12 cellular contexts compared by ENCODE assay signal in genomic region chr1:100387644-100388350, GRCh38. TPM values are rescaled to one million over a fixed set of nuclear protein-coding genes. Genes with fewer than 3 reads are reported as not detected.
DNase-seq lines count a peak whose midpoint lies in the region; ATAC-seq, FAIRE-seq and TF ChIP-seq lines count a peak whose summit lies in the region.
"Had no signal": no experiment of that assay in that cellular context is flagged by ENCODE, and none has a peak within 500 bp of the region (broad histone marks: within the 10 kb centered on the region; RNA-seq: fewer than 3 reads in every experiment).

No MANE protein-coding gene starts in this region.

- CTCF ChIA-PET in A549 (lab: Yijun Ruan, JAX) = no interaction called here

- H2BK120ac ChIP-seq in mesenchymal stem cell (ENCODE audit: low read depth, low read length) = no peak overlapping the region

- H2AFZ ChIP-seq in mesenchymal stem cell (ENCODE audit: low read depth, low read length) = no peak overlapping the region

- peaks cover 0 to 4% of the 10 kb centered on the region in 2 experiments for H3K36me3 ChIP-seq in mesenchymal stem cell (ENCODE audit: control insufficient read depth in 1 of 2, insufficient read depth in 2 of 2, low read depth in 1 of 2, low read length in 2 of 2)
- no peaks in the 10 kb centered on the region for H3K36me3 ChIP-seq in Peyer's patch

- TF ChIP-seq POLR2A in A549 (IDR thresholded peaks at IDR 0.05; ENCODE audit: low read length) (no peak), Peyer's patch (IDR thresholded peaks at IDR 0.05) (no peak)

- FAIRE-seq in A549 (lab: Jason Lieb, UNC) (no peak), GM18507 (lab: Jason Lieb, UNC) (peak; percentile 33)

- H3K27me3 ChIP-seq in mesenchymal stem cell (ENCODE audit: control insufficient read depth in 1 of 2, insufficient read depth in 1 of 2, low read length in 2 of 2) = no peaks in the 10 kb centered on the region
- no peaks in the 10 kb centered on the region for H3K27me3 ChIP-seq in dorsolateral prefrontal cortex
- no peaks in the 10 kb centered on the region for H3K27me3 ChIP-seq in Peyer's patch

- H3K23ac ChIP-seq in mesenchymal stem cell (ENCODE audit: low read length in 2 of 2) = no peak overlapping the region

- H3K18ac ChIP-seq in mesenchymal stem cell (ENCODE audit: low read depth in 1 of 2, low read length in 2 of 2) = no peak overlapping the region

- H2AK5ac ChIP-seq in mesenchymal stem cell (ENCODE audit: low read length, severe bottlenecking) = no peak overlapping the region

- peak overlapping the region; percentile 67 for H3K4me3 Mint-ChIP-seq in activated naive CD8-positive, alpha-beta T cell treated with anti-CD3 and anti-CD28 coated beads for 36 hours

- H3K79me1 ChIP-seq in mesenchymal stem cell (replicated peaks; ENCODE audit: low read length, poor library complexity, severe bottlenecking) = peaks cover 5% of the 10 kb centered on the region

- H3K4me1 Mint-ChIP-seq in activated naive CD8-positive, alpha-beta T cell treated with anti-CD3 and anti-CD28 coated beads for 36 hours = peaks cover 71% of the 10 kb centered on the region

- ATAC-seq in A549 = no peak

- H3K4me1 ChIP-seq in A549 (0 out of 3 replicates have a peak, but pooled peaks cover 6% of the 10 kb centered on the region), mesenchymal stem cell (ENCODE audit: control insufficient read depth, insufficient read depth, low read depth, low read length) (peaks cover 2% of the 10 kb centered on the region), Peyer's patch (peaks cover 0 to 6% (median 3%) of the 10 kb centered on the region in 4 donors)

- no peaks in the 10 kb centered on the region for H3K9me3 Mint-ChIP-seq in activated naive CD8-positive, alpha-beta T cell treated with anti-CD3 and anti-CD28 coated beads for 36 hours

- no peak for TF ChIP-seq EP300 in A549 (IDR thresholded peaks at IDR 0.05)

- peak overlapping the region; percentile 89 for H3K27ac Mint-ChIP-seq in activated naive CD8-positive, alpha-beta T cell treated with anti-CD3 and anti-CD28 coated beads for 36 hours

- H2BK5ac ChIP-seq in mesenchymal stem cell (ENCODE audit: low read depth, low read length, poor library complexity, severe bottlenecking) = no peak overlapping the region

- TF ChIP-seq RAD21 in A549 (conservative IDR thresholded peaks at IDR 0.05 in 1 of 2, IDR thresholded peaks at IDR 0.05 in 1 of 2) = no peak

- no peak for TF ChIP-seq CTCF in A549 (IDR thresholded peaks at IDR 0.05)
- TF ChIP-seq CTCF in dorsolateral prefrontal cortex (IDR thresholded peaks at IDR 0.05 in 54 of 56, conservative IDR thresholded peaks at IDR 0.05 in 2 of 56; ENCODE audit: low read depth in 1 of 56, partially characterized antibody in 56 of 56) = no peak
- no peak for TF ChIP-seq CTCF in Peyer's patch (IDR thresholded peaks at IDR 0.05)

- no peak overlapping the region for H2BK12ac ChIP-seq in mesenchymal stem cell (ENCODE audit: low read length in 2 of 2)

- peak overlapping the region; percentile 66 for H3K9ac ChIP-seq in mesenchymal stem cell (ENCODE audit: low read length)

- H3K4me3 ChIP-seq in A549 (no peak overlapping the region), mesenchymal stem cell (ENCODE audit: insufficient read depth in 1 of 2, low read depth in 1 of 2, low read length in 2 of 2) (no peak overlapping the region), dorsolateral prefrontal cortex (no peak overlapping the region), Peyer's patch (no peak overlapping the region)

- no peak for DNase-seq in A549 (ENCODE audit: low read depth in 1 of 2, low spot score in 1 of 2)
- no peak for DNase-seq in GM18507 (ENCODE audit: extremely low spot score, insufficient read length, low read depth)
- no peak for DNase-seq in activated naive CD8-positive, alpha-beta T cell treated with anti-CD3 and anti-CD28 coated beads for 36 hours
- DNase-seq in mesenchymal stem cell = peak; percentile 53
- no peak for DNase-seq in dorsolateral prefrontal cortex
- DNase-seq in NCI-H2227 (lab: John Stamatoyannopoulos, UW; ENCODE audit: unreplicated experiment) = no peak
- DNase-seq in 8988T = no peak
- no peak for DNase-seq in Peyer's patch
- DNase-seq: activated naive CD4-positive, alpha-beta T cell treated with anti-CD3 and anti-CD28 coated beads, Interleukin-2, amount 50 U/mL, for 16 hours; foreskin melanocyte; NCI-H510A treated with DMSO at 0.1 percent for 48 hours; SW 1271 had no signal

- H3K4ac ChIP-seq in mesenchymal stem cell (ENCODE audit: low read depth in 1 of 2, low read length in 2 of 2) = no peak overlapping the region

- no peak overlapping the region for H2BK15ac ChIP-seq in mesenchymal stem cell (ENCODE audit: low read depth, poor library complexity, severe bottlenecking)

- POLR2A ChIA-PET in A549 (lab: Yijun Ruan, JAX) = no interaction called here

- 65% methylated on average over 4 of the region's 4 CpGs for WGBS in A549 (ENCODE audit: missing lambda C conversion rate)
- WGBS in mesenchymal stem cell = 39% methylated on average over 3 of the region's 4 CpGs

- no peak overlapping the region for H4K8ac ChIP-seq in mesenchymal stem cell (ENCODE audit: low read length)

- H3K36me3 Mint-ChIP-seq in activated naive CD8-positive, alpha-beta T cell treated with anti-CD3 and anti-CD28 coated beads for 36 hours = peaks cover 10% of the 10 kb centered on the region

- H3K14ac ChIP-seq in mesenchymal stem cell (ENCODE audit: low read length in 2 of 2) = no peak overlapping the region

- intact Hi-C loops in dorsolateral prefrontal cortex (cut with DNase I) = no loop called here

- no peaks in the 10 kb centered on the region for H3K27me3 Mint-ChIP-seq in activated naive CD8-positive, alpha-beta T cell treated with anti-CD3 and anti-CD28 coated beads for 36 hours

- no peaks in the 10 kb centered on the region for H3K9me3 ChIP-seq in A549
- H3K9me3 ChIP-seq in mesenchymal stem cell (ENCODE audit: control insufficient read depth, low read length) = no peaks in the 10 kb centered on the region
- no peaks in the 10 kb centered on the region for H3K9me3 ChIP-seq in Peyer's patch

- no peak overlapping the region for H4K91ac ChIP-seq in mesenchymal stem cell (ENCODE audit: low read length)

- H3K4me2 ChIP-seq in A549 (0 out of 3 replicates have a peak overlapping the region, but pooled peaks have one; percentile 16), mesenchymal stem cell (ENCODE audit: low read length, poor library complexity, severe bottlenecking) (no peak overlapping the region)

- H3K27ac ChIP-seq in A549 (no peak overlapping the region), mesenchymal stem cell (ENCODE audit: low read length, poor library complexity, severe bottlenecking) (peak overlapping the region; percentile 30), dorsolateral prefrontal cortex (peak overlapping the region in 2 of 59 donors; percentile 11 to 14), Peyer's patch (no peak overlapping the region)

TF ChIP-seq in A549, 52 proteins besides CTCF, POLR2A, EP300 and RAD21 (continues in another document):
- TF ChIP-seq HES2 (IDR thresholded peaks at IDR 0.05) = no peak
- no peak for TF ChIP-seq HOXB5 (CRISPR knock-in tag; IDR thresholded peaks at IDR 0.05)
- no peak for TF ChIP-seq BHLHE40 (IDR thresholded peaks at IDR 0.05; ENCODE audit: low read depth, low read length)
- TF ChIP-seq USF2 (IDR thresholded peaks at IDR 0.05) = no peak
- TF ChIP-seq CEBPB (IDR thresholded peaks at IDR 0.05) = no peak
- no peak for TF ChIP-seq REST (IDR thresholded peaks at IDR 0.05)

RNA-seq across cellular contexts. Expression of gene CDC14A, which starts 35.5 kb away (rescaled TPM):
- 3.3 and 4.1 TPM in 2 replicates for polyA plus RNA-seq in A549 (2011; rRNA removed)
- 1.2 and 1.4 TPM in 2 replicates for polyA plus RNA-seq in A549 (2012; cell fraction: cytosol; rRNA removed)
- 1.5 and 1.6 TPM in 2 replicates for polyA plus RNA-seq in A549 (2012; cell fraction: nucleus; rRNA removed)
- 1.6 to 1.8 TPM (median 1.6 TPM) in 3 replicates for polyA plus RNA-seq in A549 (2017; fragmentation: RNase III; extraction: RNeasy Plus Mini Kit Qiagen cat#74134 plus additional on column Dnase treatment)
- 3.2 and 4.2 TPM in 2 replicates for polyA minus RNA-seq in A549 (2011; rRNA and poly(A)+ RNA removed)
- 10 to 100 TPM in 1 of 2 experiments, 1 to 10 TPM in 1; 9.5 to 11.2 TPM for total RNA-seq in activated naive CD8-positive, alpha-beta T cell treated with anti-CD3 and anti-CD28 coated beads for 36 hours
- 2.0 TPM for polyA plus RNA-seq in mesenchymal stem cell (2013, experiment 1 of 2)
- 1.9 TPM for polyA plus RNA-seq in mesenchymal stem cell (2013, experiment 2 of 2)
- total RNA-seq in dorsolateral prefrontal cortex = 10 to 100 TPM in 58 of 120 experiments, 1 to 10 TPM in 62; 4.6 to 26.1 (median 9.8) TPM
- total RNA-seq in Peyer's patch = 10 to 100 TPM; 51.2 to 97.6 (median 81.2) TPM
